Comparison of ENCODE assay signal across 13 cellular contexts in genomic region chr4:127188847-127189246, GRCh38.
DNase-seq lines count a peak whose midpoint lies in the region; ATAC-seq and TF ChIP-seq lines count a peak whose summit lies in the region.
"Had no signal": no experiment of that assay in that cellular context is flagged by ENCODE, and none has a peak within 500 bp of the region (broad histone marks: within the 10 kb centered on the region; RNA-seq: fewer than 3 reads in every experiment).

No MANE protein-coding gene starts in this region.

- TF ChIP-seq CTCF in cardiac muscle cell (IDR thresholded peaks at IDR 0.05; ENCODE audit: low read depth, low read length) = no peak
- peak in 5 of 12 donors; percentile 18 to 29 (median 21) for TF ChIP-seq CTCF in heart left ventricle (IDR thresholded peaks at IDR 0.05)
- peak; percentile 26 for TF ChIP-seq CTCF in OCI-LY3 (IDR thresholded peaks at IDR 0.05; ENCODE audit: low read depth, low read length)
- peak; percentile 50 for TF ChIP-seq CTCF in epithelial cell of proximal tubule (conservative IDR thresholded peaks at IDR 0.05; ENCODE audit: low read depth, low read length)
- TF ChIP-seq CTCF in tibial artery (IDR thresholded peaks at IDR 0.05) = peak; percentile 24 to 32

- no peaks in the 10 kb centered on the region for H3K79me2 ChIP-seq in OCI-LY3 (ENCODE audit: low read length)

- WGBS in heart left ventricle, 4 donors = 41 to 58% (median 52%) methylated on average over 1 of the region's 1 CpG

- H4K20me1 ChIP-seq in OCI-LY3 (ENCODE audit: insufficient read depth, low read length) = no peaks in the 10 kb centered on the region
- H4K20me1 ChIP-seq: BLaER1 had no signal

- no peak overlapping the region for H3K4me3 ChIP-seq in cardiac muscle cell
- H3K4me3 ChIP-seq in heart left ventricle = no peak overlapping the region
- no peak overlapping the region for H3K4me3 ChIP-seq in OCI-LY3 (ENCODE audit: low read length)
- no peak overlapping the region for H3K4me3 ChIP-seq in epithelial cell of proximal tubule (ENCODE audit: low read depth, low read length)
- H3K4me3 ChIP-seq in tibial artery = no peak overlapping the region
- H3K4me3 ChIP-seq: BLaER1, ovary, Peyer's patch had no signal

- H3K27me3 ChIP-seq in cardiac muscle cell (no peaks in the 10 kb centered on the region), heart left ventricle (no peaks in the 10 kb centered on the region), OCI-LY3 (ENCODE audit: low read depth, low read length) (no peaks in the 10 kb centered on the region), tibial artery (no peaks in the 10 kb centered on the region)
- H3K27me3 ChIP-seq: BLaER1, ovary, Peyer's patch had no signal

- H3K9me3 ChIP-seq in cardiac muscle cell (ENCODE audit: low read depth) = no peaks in the 10 kb centered on the region
- H3K9me3 ChIP-seq in heart left ventricle = peaks cover 0 to 10% (median 0%) of the 10 kb centered on the region in 12 donors
- no peaks in the 10 kb centered on the region for H3K9me3 ChIP-seq in OCI-LY3 (ENCODE audit: insufficient read depth, low read length)
- H3K9me3 ChIP-seq in tibial artery = peaks cover 0 to 12% (median 0%) of the 10 kb centered on the region in 3 donors
- H3K9me3 ChIP-seq: ovary had no signal

- intact Hi-C loops in heart left ventricle (cut with DNase I) (no loop called here), tibial artery (cut with DNase I; ENCODE audit: low total_unique reads) (no loop called here)

- no peak for ATAC-seq in heart left ventricle
- ATAC-seq in GM19467 (IDR thresholded peaks at IDR 0.05; ENCODE audit: unreplicated experiment) = no peak

- H3K27ac ChIP-seq in cardiac muscle cell (no peak overlapping the region), heart left ventricle (no peak overlapping the region), OCI-LY3 (ENCODE audit: low read length) (no peak overlapping the region), tibial artery (no peak overlapping the region)
- H3K27ac ChIP-seq: BLaER1, ovary, Peyer's patch had no signal

- TF ChIP-seq POLR2A in heart left ventricle (IDR thresholded peaks at IDR 0.05) = no peak

- no peaks in the 10 kb centered on the region for H3K36me3 ChIP-seq in cardiac muscle cell
- no peaks in the 10 kb centered on the region for H3K36me3 ChIP-seq in heart left ventricle
- no peaks in the 10 kb centered on the region for H3K36me3 ChIP-seq in OCI-LY3 (replicated peaks; ENCODE audit: low read depth, low read length)
- no peaks in the 10 kb centered on the region for H3K36me3 ChIP-seq in tibial artery
- H3K36me3 ChIP-seq: BLaER1, ovary, Peyer's patch had no signal

- no peak overlapping the region for H3K9ac ChIP-seq in OCI-LY3 (ENCODE audit: low read length)
- H3K9ac ChIP-seq: BLaER1 had no signal

- H3K4me2 ChIP-seq in OCI-LY3 (ENCODE audit: low read length) = no peak overlapping the region
- H3K4me2 ChIP-seq: BLaER1 had no signal

- H3K4me1 ChIP-seq in cardiac muscle cell (ENCODE audit: low read depth) = no peaks in the 10 kb centered on the region
- H3K4me1 ChIP-seq in heart left ventricle = no peaks in the 10 kb centered on the region
- no peaks in the 10 kb centered on the region for H3K4me1 ChIP-seq in OCI-LY3 (ENCODE audit: low read length)
- no peaks in the 10 kb centered on the region for H3K4me1 ChIP-seq in tibial artery
- H3K4me1 ChIP-seq: BLaER1, Peyer's patch had no signal

- DNase-seq in cardiac muscle cell (ENCODE audit: low read depth in 1 of 2, low spot score in 1 of 2) = peak; percentile 11 to 47
- no peak for DNase-seq in heart left ventricle
- DNase-seq in epithelial cell of proximal tubule (ENCODE audit: low read depth) = peak; percentile 7
- DNase-seq in tibial artery = no peak
- no peak for DNase-seq in HK-2 (ENCODE audit: unreplicated experiment)
- DNase-seq in anterior cingulate cortex (lab: John Stamatoyannopoulos, UW) = no peak
- DNase-seq: aorta; ovary; Peyer's patch; stimulated activated CD4-positive, alpha-beta T cell treated with anti-CD3 and anti-CD28 coated beads, Interleukin-4, amount 100 ng/mL, for 1 hour had no signal

- H2AFZ ChIP-seq in OCI-LY3 (ENCODE audit: low read depth, low read length) = no peak overlapping the region

Comparison
In these comparisons a context has a peak if more than half of its experiments do, and no peak if none do; other contexts are left out.
1. DNase-seq: peak in cardiac muscle cell (2 of 2) and epithelial cell of proximal tubule (single experiment); none in heart left ventricle (0 of 5), tibial artery (0 of 2), HK-2 (single experiment) and anterior cingulate cortex (0 of 58).